Comparison of ENCODE assay signal across 1 cellular context in genomic region chr17:41404024-41404651, GRCh38.
TF ChIP-seq lines count a peak whose summit lies in the region.

No MANE protein-coding gene starts in this region.

TF ChIP-seq in HEK293, 187 proteins besides CTCF, POLR2A, EP300 and RAD21 (continued from another document):
- TF ChIP-seq, protein P1, sequence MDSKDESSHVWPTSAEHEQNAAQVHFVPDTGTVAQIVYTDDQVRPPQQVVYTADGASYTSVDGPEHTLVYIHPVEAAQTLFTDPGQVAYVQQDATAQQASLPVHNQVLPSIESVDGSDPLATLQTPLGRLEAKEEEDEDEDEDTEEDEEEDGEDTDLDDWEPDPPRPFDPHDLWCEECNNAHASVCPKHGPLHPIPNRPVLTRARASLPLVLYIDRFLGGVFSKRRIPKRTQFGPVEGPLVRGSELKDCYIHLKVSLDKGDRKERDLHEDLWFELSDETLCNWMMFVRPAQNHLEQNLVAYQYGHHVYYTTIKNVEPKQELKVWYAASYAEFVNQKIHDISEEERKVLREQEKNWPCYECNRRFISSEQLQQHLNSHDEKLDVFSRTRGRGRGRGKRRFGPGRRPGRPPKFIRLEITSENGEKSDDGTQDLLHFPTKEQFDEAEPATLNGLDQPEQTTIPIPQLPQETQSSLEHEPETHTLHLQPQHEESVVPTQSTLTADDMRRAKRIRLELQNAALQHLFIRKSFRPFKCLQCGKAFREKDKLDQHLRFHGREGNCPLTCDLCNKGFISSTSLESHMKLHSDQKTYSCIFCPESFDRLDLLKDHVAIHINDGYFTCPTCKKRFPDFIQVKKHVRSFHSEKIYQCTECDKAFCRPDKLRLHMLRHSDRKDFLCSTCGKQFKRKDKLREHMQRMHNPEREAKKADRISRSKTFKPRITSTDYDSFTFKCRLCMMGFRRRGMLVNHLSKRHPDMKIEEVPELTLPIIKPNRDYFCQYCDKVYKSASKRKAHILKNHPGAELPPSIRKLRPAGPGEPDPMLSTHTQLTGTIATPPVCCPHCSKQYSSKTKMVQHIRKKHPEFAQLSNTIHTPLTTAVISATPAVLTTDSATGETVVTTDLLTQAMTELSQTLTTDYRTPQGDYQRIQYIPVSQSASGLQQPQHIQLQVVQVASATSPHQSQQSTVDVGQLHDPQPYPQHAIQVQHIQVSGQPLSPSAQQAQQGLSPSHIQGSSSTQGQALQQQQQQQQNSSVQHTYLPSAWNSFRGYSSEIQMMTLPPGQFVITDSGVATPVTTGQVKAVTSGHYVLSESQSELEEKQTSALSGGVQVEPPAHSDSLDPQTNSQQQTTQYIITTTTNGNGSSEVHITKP (tag by site-specific recombination; IDR thresholded peaks at IDR 0.05), result no peak
- TF ChIP-seq SP2 (tag by site-specific recombination; IDR thresholded peaks at IDR 0.05) (peak; percentile 24; the same call in 1 of the 2 replicates), ZNF335 (tag by site-specific recombination; conservative IDR thresholded peaks at IDR 0.05) (peak; percentile 43), ZNF701 (tag by site-specific recombination; IDR thresholded peaks at IDR 0.05) (no peak), ZNF146 (tag by site-specific recombination; IDR thresholded peaks at IDR 0.05) (no peak), SP7 (tag by site-specific recombination; IDR thresholded peaks at IDR 0.05) (peak; percentile 97), ZNF404 (tag by site-specific recombination; IDR thresholded peaks at IDR 0.05) (no peak), ZNF600 (tag by site-specific recombination; IDR thresholded peaks at IDR 0.05) (peak; percentile 97), PRDM2 (tag by site-specific recombination; IDR thresholded peaks at IDR 0.05; ENCODE audit: borderline replicate concordance) (no peak), ELK4 (IDR thresholded peaks at IDR 0.05; ENCODE audit: borderline replicate concordance, low read depth, low read length) (no peak), HOXC10 (CRISPR knock-in tag; IDR thresholded peaks at IDR 0.05) (no peak), ZNF2 (tag by site-specific recombination; IDR thresholded peaks at IDR 0.05) (0 out of 2 replicates have a peak, but pooled peaks have one; percentile 28), GFI1B (tag by site-specific recombination; IDR thresholded peaks at IDR 0.05) (no peak), ZNF664 (tag by site-specific recombination; IDR thresholded peaks at IDR 0.05) (no peak), ZNF658 (tag by site-specific recombination; IDR thresholded peaks at IDR 0.05) (no peak), ZNF174 (tag by site-specific recombination; IDR thresholded peaks at IDR 0.05) (0 out of 2 replicates have a peak, but pooled peaks have one; percentile 34), ZNF16 (tag by site-specific recombination; IDR thresholded peaks at IDR 0.05; ENCODE audit: low read depth) (no peak), ZFP41 (tag by site-specific recombination; IDR thresholded peaks at IDR 0.05; ENCODE audit: borderline replicate concordance) (no peak), ZNF549 (tag by site-specific recombination; IDR thresholded peaks at IDR 0.05) (no peak), ZSCAN23 (tag by site-specific recombination; IDR thresholded peaks at IDR 0.05) (peak; percentile 76; the same call in 1 of the 2 replicates), SCRT1 (tag by site-specific recombination; IDR thresholded peaks at IDR 0.05; ENCODE audit: borderline replicate concordance) (0 out of 2 replicates have a peak, but pooled peaks have one; percentile 52), ZEB2 (tag by site-specific recombination; IDR thresholded peaks at IDR 0.05) (peak; percentile 58), ZNF660 (tag by site-specific recombination; IDR thresholded peaks at IDR 0.05) (peak; percentile 87), ZBTB20 (tag by site-specific recombination; IDR thresholded peaks at IDR 0.05) (no peak), ZNF416 (tag by site-specific recombination; IDR thresholded peaks at IDR 0.05) (no peak), ZNF791 (tag by site-specific recombination; IDR thresholded peaks at IDR 0.05) (no peak), ZNF133 (tag by site-specific recombination; IDR thresholded peaks at IDR 0.05) (no peak), ZIC2 (tag by site-specific recombination; IDR thresholded peaks at IDR 0.05) (no peak), WT1 (tag by site-specific recombination; IDR thresholded peaks at IDR 0.05) (peak; percentile 28; the same call in 1 of the 2 replicates), REPIN1 (tag by site-specific recombination; IDR thresholded peaks at IDR 0.05; ENCODE audit: low read depth) (no peak), ZNF280D (tag by site-specific recombination; IDR thresholded peaks at IDR 0.05) (no peak), SP3 (tag by site-specific recombination; IDR thresholded peaks at IDR 0.05) (peak; percentile 47; the same call in 1 of the 2 replicates), ZNF202 (tag by site-specific recombination; IDR thresholded peaks at IDR 0.05; ENCODE audit: borderline replicate concordance) (no peak), ZNF555 (tag by site-specific recombination; conservative IDR thresholded peaks at IDR 0.05) (no peak), ZNF354C (tag by site-specific recombination; IDR thresholded peaks at IDR 0.05; ENCODE audit: borderline replicate concordance, low read depth) (no peak), ZNF514 (tag by site-specific recombination; IDR thresholded peaks at IDR 0.05) (no peak), MZF1 (tag by site-specific recombination; IDR thresholded peaks at IDR 0.05; ENCODE audit: borderline replicate concordance) (no peak), ZFP69B (tag by site-specific recombination; IDR thresholded peaks at IDR 0.05) (peak; percentile 97)
- TF ChIP-seq, protein P2, sequence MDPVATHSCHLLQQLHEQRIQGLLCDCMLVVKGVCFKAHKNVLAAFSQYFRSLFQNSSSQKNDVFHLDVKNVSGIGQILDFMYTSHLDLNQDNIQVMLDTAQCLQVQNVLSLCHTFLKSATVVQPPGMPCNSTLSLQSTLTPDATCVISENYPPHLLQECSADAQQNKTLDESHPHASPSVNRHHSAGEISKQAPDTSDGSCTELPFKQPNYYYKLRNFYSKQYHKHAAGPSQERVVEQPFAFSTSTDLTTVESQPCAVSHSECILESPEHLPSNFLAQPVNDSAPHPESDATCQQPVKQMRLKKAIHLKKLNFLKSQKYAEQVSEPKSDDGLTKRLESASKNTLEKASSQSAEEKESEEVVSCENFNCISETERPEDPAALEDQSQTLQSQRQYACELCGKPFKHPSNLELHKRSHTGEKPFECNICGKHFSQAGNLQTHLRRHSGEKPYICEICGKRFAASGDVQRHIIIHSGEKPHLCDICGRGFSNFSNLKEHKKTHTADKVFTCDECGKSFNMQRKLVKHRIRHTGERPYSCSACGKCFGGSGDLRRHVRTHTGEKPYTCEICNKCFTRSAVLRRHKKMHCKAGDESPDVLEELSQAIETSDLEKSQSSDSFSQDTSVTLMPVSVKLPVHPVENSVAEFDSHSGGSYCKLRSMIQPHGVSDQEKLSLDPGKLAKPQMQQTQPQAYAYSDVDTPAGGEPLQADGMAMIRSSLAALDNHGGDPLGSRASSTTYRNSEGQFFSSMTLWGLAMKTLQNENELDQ (tag by site-specific recombination; IDR thresholded peaks at IDR 0.05; ENCODE audit: low read depth), result no peak
- TF ChIP-seq, protein P3, sequence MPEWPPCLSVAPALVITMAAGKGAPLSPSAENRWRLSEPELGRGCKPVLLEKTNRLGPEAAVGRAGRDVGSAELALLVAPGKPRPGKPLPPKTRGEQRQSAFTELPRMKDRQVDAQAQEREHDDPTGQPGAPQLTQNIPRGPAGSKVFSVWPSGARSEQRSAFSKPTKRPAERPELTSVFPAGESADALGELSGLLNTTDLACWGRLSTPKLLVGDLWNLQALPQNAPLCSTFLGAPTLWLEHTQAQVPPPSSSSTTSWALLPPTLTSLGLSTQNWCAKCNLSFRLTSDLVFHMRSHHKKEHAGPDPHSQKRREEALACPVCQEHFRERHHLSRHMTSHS (tag by site-specific recombination; IDR thresholded peaks at IDR 0.05), result no peak; the same call in 1 of the 2 replicates
- TF ChIP-seq, protein P4, sequence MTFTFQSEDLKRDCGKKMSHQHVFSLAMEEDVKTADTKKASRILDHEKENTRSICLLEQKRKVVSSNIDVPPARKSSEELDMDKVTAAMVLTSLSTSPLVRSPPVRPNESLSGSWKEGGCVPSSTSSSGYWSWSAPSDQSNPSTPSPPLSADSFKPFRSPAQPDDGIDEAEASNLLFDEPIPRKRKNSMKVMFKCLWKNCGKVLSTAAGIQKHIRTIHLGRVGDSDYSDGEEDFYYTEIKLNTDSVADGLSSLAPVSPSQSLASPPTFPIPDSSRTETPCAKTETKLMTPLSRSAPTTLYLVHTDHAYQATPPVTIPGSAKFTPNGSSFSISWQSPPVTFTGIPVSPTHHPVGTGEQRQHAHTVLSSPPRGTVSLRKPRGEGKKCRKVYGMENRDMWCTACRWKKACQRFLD (tag by site-specific recombination; IDR thresholded peaks at IDR 0.05), result no peak
- TF ChIP-seq, protein P5, sequence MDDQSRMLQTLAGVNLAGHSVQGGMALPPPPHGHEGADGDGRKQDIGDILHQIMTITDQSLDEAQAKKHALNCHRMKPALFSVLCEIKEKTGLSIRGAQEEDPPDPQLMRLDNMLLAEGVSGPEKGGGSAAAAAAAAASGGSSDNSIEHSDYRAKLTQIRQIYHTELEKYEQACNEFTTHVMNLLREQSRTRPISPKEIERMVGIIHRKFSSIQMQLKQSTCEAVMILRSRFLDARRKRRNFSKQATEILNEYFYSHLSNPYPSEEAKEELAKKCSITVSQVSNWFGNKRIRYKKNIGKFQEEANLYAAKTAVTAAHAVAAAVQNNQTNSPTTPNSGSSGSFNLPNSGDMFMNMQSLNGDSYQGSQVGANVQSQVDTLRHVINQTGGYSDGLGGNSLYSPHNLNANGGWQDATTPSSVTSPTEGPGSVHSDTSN (CRISPR knock-in tag; IDR thresholded peaks at IDR 0.05), result no peak
